In the genomic region with DNA sequence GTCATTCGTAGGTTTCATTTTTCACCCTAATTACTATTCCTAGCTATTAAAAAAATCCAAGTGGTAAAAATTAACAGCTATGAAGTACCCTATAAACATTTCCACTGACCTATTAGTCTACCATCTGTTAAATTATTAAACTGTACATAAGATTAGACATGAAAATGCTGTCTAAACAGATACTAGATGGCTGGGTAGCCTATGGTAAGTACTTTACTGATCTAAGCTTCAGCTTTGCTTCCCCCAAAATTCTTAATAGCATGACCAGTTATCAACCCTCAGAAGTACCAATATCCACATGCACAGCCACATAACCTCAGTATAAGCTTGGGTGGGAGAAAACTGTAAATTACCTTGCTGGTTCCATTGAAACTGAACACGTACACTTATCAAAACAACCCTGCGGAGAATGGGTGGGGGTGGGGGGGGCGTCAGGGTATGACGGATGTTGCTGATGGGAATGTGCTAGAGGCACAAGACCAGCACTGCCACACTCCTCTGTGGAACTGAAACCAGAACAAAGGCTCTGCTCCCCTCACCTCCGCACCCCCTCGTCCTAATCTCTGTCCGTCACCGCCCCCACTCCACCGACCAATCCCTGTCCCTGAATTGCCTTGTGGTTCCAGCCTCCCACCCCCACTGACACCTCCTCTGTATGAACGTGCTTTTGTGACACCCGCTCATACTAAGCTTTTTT, we compare ENCODE assay signal across 7 cellular contexts. TPM values are rescaled to one million over a fixed set of nuclear protein-coding genes. Genes with fewer than 3 reads are reported as not detected.
A peak's percentile ranks its signal among the peaks of the same experiment; 100 is the strongest.
DNase-seq lines count a peak whose midpoint lies in the region; ATAC-seq and TF ChIP-seq lines count a peak whose summit lies in the region.

No MANE protein-coding gene starts in this region.

- CTCF ChIA-PET in activated CD4-positive, alpha-beta memory T cell treated with anti-CD3 and anti-CD28 coated beads, Interleukin-2, amount 10 ng/mL, durations not matched to agents 7 days and 5 days (lab: Charles Lee) = interaction anchor here (1.0 to 4.1 kb wide), 12 partner anchors 10 to 220 kb away, joined by 3 to 18 read pairs (median 4); a partner anchor contains a TSS

- peak; percentile 78 for DNase-seq in activated CD4-positive, alpha-beta memory T cell treated with anti-CD3 and anti-CD28 coated beads, Interleukin-2, amount 10 ng/mL, durations not matched to agents 7 days and 5 days
- no peak for DNase-seq in Right ventricle myocardium superior
- peak; percentile 19 for DNase-seq in stimulated activated CD8-positive, alpha-beta memory T cell treated with anti-CD3 and anti-CD28 coated beads, Interleukin-15, amount 100 ng/mL, for 24 hours (ENCODE audit: low read depth)
- no peak for DNase-seq in NCI-H2171 (lab: John Stamatoyannopoulos, UW)
- DNase-seq in coronary artery (ENCODE audit: low spot score) = no peak

- POLR2A ChIA-PET in activated CD4-positive, alpha-beta memory T cell treated with anti-CD3 and anti-CD28 coated beads, Interleukin-2, amount 10 ng/mL, durations not matched to agents 7 days and 5 days (lab: Charles Lee) = interaction anchor here (0.5 to 3.6 kb wide), 15 partner anchors 11 to 259 kb away, joined by 3 to 33 read pairs (median 5); a partner anchor contains a TSS

- peaks cover 8% of the 10 kb centered on the region for H3K36me3 Mint-ChIP-seq in activated CD4-positive, alpha-beta memory T cell treated with anti-CD3 and anti-CD28 coated beads, Interleukin-2, amount 10 ng/mL, durations not matched to agents 7 days and 5 days (ENCODE audit: low read depth)

- H3K27me3 Mint-ChIP-seq in activated CD4-positive, alpha-beta memory T cell treated with anti-CD3 and anti-CD28 coated beads, Interleukin-2, amount 10 ng/mL, durations not matched to agents 7 days and 5 days = peaks cover 2% of the 10 kb centered on the region

- H3K27ac ChIP-seq in coronary artery = no peak overlapping the region

- no peak for TF ChIP-seq CTCF in coronary artery (IDR thresholded peaks at IDR 0.05)

- H3K4me3 ChIP-seq in coronary artery = no peak overlapping the region

- intact Hi-C loops in Right ventricle myocardium superior (cut with DNase I) = no loop called here

- ATAC-seq in GM19467 (IDR thresholded peaks at IDR 0.05; ENCODE audit: unreplicated experiment) = peak; percentile 65
- peak; percentile 62 for ATAC-seq in HG03460 (IDR thresholded peaks at IDR 0.05; ENCODE audit: unreplicated experiment)
- ATAC-seq in Right ventricle myocardium superior (ENCODE audit: poor library complexity) = peak; percentile 42

- H3K27ac Mint-ChIP-seq in activated CD4-positive, alpha-beta memory T cell treated with anti-CD3 and anti-CD28 coated beads, Interleukin-2, amount 10 ng/mL, durations not matched to agents 7 days and 5 days = peak overlapping the region; percentile 84

- H3K4me1 Mint-ChIP-seq in activated CD4-positive, alpha-beta memory T cell treated with anti-CD3 and anti-CD28 coated beads, Interleukin-2, amount 10 ng/mL, durations not matched to agents 7 days and 5 days = peaks cover 50% of the 10 kb centered on the region

- H3K9me3 Mint-ChIP-seq in activated CD4-positive, alpha-beta memory T cell treated with anti-CD3 and anti-CD28 coated beads, Interleukin-2, amount 10 ng/mL, durations not matched to agents 7 days and 5 days = no peaks in the 10 kb centered on the region

- H3K4me3 Mint-ChIP-seq in activated CD4-positive, alpha-beta memory T cell treated with anti-CD3 and anti-CD28 coated beads, Interleukin-2, amount 10 ng/mL, durations not matched to agents 7 days and 5 days = peak overlapping the region; percentile 70

RNA-seq across cellular contexts. Expression of a gene that starts 45.3 kb away (rescaled TPM):
- 10 to 100 TPM; 21.6 to 22.4 TPM for total RNA-seq in activated CD4-positive, alpha-beta memory T cell treated with anti-CD3 and anti-CD28 coated beads, Interleukin-2, amount 10 ng/mL, durations not matched to agents 7 days and 5 days
- total RNA-seq in Right ventricle myocardium superior = 39.6 TPM

Comparison
In these comparisons a context has a peak if more than half of its experiments do, and no peak if none do; other contexts are left out.
1. DNase-seq: peak in activated CD4-positive, alpha-beta memory T cell treated with anti-CD3 and anti-CD28 coated beads, Interleukin-2, amount 10 ng/mL, durations not matched to agents 7 days and 5 days (single experiment) and stimulated activated CD8-positive, alpha-beta memory T cell treated with anti-CD3 and anti-CD28 coated beads, Interleukin-15, amount 100 ng/mL, for 24 hours (single experiment); none in Right ventricle myocardium superior (single experiment), NCI-H2171 (single experiment) and coronary artery (single experiment).
2. Peak in every context shown above with its lines, with median percentiles within 50 percentile points of each other: ATAC-seq.